Comparison of ENCODE assay signal across 18 cellular contexts in genomic region chr10:114393886-114394285, GRCh38.
"Had no signal": no experiment of that assay in that cellular context is flagged by ENCODE, and none has a peak within 500 bp of the region (broad histone marks: within the 10 kb centered on the region; RNA-seq: fewer than 3 reads in every experiment).

No MANE protein-coding gene starts in this region.

- H3K36me3 ChIP-seq: neutrophil had no signal

- FAIRE-seq: urothelium cell line had no signal

- H3K27ac ChIP-seq: neutrophil had no signal

- H3K4me1 Mint-ChIP-seq: activated B cell treated with CpG ODN at 0.5 μM for 24 hours; activated naive CD4-positive, alpha-beta T cell treated with anti-CD3 and anti-CD28 coated beads, Interleukin-2, amount 50 U/mL, for 24 hours; memory B cell had no signal

- DNase-seq: activated B cell treated with CpG ODN at 0.5 μM for 24 hours; activated CD4-positive, alpha-beta T cell treated with anti-CD3 and anti-CD28 coated beads, Interleukin-2, amount 10 ng/mL, durations not matched to agents 7 days and 5 days; activated T-cell treated with anti-CD3 and anti-CD28 coated beads, Interleukin-2, amount 50 U/mL, for 1 hour; cerebellar nuclear complex; erythroblast; glutamatergic neuron; posterior cingulate gyrus; right cardiac atrium; stimulated activated CD4-positive, alpha-beta T cell treated with anti-CD3 and anti-CD28 coated beads, Interleukin-1b, Interleukin-23, amount 100 ng/mL, for 48 hours; substantia nigra; T-helper 17 cell had no signal

- H3K9me3 Mint-ChIP-seq: activated B cell treated with CpG ODN at 0.5 μM for 24 hours; activated naive CD4-positive, alpha-beta T cell treated with anti-CD3 and anti-CD28 coated beads, Interleukin-2, amount 50 U/mL, for 24 hours; brain; memory B cell; stimulated activated memory B cell treated with anti-CD40 and anti-IgM and Interleukin-4, amounts not matched to agents 10 μg/mL and 1 μg/mL and 100 μg/mL, for 72 hours had no signal

- H3K4me3 Mint-ChIP-seq: activated B cell treated with CpG ODN at 0.5 μM for 24 hours; activated CD4-positive, alpha-beta T cell treated with anti-CD3 and anti-CD28 coated beads, Interleukin-2, amount 10 ng/mL, durations not matched to agents 7 days and 5 days; activated naive CD4-positive, alpha-beta T cell treated with anti-CD3 and anti-CD28 coated beads, Interleukin-2, amount 50 U/mL, for 24 hours; brain; memory B cell; stimulated activated memory B cell treated with anti-CD40 and anti-IgM and Interleukin-4, amounts not matched to agents 10 μg/mL and 1 μg/mL and 100 μg/mL, for 72 hours; T-helper 17 cell had no signal

- H3K27ac Mint-ChIP-seq: activated B cell treated with CpG ODN at 0.5 μM for 24 hours; activated CD4-positive, alpha-beta T cell treated with anti-CD3 and anti-CD28 coated beads, Interleukin-2, amount 10 ng/mL, durations not matched to agents 7 days and 5 days; activated naive CD4-positive, alpha-beta T cell treated with anti-CD3 and anti-CD28 coated beads, Interleukin-2, amount 50 U/mL, for 24 hours; memory B cell; stimulated activated memory B cell treated with anti-CD40 and anti-IgM and Interleukin-4, amounts not matched to agents 10 μg/mL and 1 μg/mL and 100 μg/mL, for 72 hours; T-helper 17 cell had no signal

- H3K9me3 ChIP-seq: neutrophil had no signal

- ATAC-seq: left lobe of liver; right cardiac atrium; stimulated activated memory B cell treated with anti-CD40 and anti-IgM and Interleukin-4, amounts not matched to agents 10 μg/mL and 1 μg/mL and 100 μg/mL, for 72 hours; T-helper 17 cell had no signal

- H3K36me3 Mint-ChIP-seq: activated naive CD4-positive, alpha-beta T cell treated with anti-CD3 and anti-CD28 coated beads, Interleukin-2, amount 50 U/mL, for 24 hours; brain; memory B cell; stimulated activated memory B cell treated with anti-CD40 and anti-IgM and Interleukin-4, amounts not matched to agents 10 μg/mL and 1 μg/mL and 100 μg/mL, for 72 hours had no signal
